Comparison of ENCODE assay signal across 1 cellular context in the genomic region with DNA sequence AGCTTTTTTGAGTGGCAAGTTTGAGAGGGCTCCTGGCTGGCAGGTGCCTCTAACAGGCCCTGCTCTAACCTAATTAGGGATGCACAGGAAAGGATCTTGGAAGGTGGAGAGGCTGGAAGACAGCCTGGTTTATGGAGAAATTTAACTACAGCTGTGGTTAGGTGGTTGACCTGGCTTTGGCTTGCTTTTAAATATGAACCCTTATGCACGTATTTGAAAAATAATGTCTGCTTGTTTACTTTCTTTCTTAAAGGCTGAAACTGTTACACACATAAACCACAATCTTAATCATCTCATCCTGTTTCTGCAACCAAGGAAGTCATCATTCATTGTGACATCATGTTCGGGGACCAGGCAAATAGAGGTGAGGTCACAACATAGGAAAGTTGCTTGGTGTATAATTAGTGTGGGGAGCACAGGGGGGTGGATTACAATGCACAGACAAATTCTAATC.
TF ChIP-seq lines count a peak whose summit lies in the region.

No MANE protein-coding gene starts in this region.

TF ChIP-seq in GM23338, 12 proteins besides CTCF, POLR2A, EP300 and RAD21 (continued from another document):
- TF ChIP-seq, protein P1, sequence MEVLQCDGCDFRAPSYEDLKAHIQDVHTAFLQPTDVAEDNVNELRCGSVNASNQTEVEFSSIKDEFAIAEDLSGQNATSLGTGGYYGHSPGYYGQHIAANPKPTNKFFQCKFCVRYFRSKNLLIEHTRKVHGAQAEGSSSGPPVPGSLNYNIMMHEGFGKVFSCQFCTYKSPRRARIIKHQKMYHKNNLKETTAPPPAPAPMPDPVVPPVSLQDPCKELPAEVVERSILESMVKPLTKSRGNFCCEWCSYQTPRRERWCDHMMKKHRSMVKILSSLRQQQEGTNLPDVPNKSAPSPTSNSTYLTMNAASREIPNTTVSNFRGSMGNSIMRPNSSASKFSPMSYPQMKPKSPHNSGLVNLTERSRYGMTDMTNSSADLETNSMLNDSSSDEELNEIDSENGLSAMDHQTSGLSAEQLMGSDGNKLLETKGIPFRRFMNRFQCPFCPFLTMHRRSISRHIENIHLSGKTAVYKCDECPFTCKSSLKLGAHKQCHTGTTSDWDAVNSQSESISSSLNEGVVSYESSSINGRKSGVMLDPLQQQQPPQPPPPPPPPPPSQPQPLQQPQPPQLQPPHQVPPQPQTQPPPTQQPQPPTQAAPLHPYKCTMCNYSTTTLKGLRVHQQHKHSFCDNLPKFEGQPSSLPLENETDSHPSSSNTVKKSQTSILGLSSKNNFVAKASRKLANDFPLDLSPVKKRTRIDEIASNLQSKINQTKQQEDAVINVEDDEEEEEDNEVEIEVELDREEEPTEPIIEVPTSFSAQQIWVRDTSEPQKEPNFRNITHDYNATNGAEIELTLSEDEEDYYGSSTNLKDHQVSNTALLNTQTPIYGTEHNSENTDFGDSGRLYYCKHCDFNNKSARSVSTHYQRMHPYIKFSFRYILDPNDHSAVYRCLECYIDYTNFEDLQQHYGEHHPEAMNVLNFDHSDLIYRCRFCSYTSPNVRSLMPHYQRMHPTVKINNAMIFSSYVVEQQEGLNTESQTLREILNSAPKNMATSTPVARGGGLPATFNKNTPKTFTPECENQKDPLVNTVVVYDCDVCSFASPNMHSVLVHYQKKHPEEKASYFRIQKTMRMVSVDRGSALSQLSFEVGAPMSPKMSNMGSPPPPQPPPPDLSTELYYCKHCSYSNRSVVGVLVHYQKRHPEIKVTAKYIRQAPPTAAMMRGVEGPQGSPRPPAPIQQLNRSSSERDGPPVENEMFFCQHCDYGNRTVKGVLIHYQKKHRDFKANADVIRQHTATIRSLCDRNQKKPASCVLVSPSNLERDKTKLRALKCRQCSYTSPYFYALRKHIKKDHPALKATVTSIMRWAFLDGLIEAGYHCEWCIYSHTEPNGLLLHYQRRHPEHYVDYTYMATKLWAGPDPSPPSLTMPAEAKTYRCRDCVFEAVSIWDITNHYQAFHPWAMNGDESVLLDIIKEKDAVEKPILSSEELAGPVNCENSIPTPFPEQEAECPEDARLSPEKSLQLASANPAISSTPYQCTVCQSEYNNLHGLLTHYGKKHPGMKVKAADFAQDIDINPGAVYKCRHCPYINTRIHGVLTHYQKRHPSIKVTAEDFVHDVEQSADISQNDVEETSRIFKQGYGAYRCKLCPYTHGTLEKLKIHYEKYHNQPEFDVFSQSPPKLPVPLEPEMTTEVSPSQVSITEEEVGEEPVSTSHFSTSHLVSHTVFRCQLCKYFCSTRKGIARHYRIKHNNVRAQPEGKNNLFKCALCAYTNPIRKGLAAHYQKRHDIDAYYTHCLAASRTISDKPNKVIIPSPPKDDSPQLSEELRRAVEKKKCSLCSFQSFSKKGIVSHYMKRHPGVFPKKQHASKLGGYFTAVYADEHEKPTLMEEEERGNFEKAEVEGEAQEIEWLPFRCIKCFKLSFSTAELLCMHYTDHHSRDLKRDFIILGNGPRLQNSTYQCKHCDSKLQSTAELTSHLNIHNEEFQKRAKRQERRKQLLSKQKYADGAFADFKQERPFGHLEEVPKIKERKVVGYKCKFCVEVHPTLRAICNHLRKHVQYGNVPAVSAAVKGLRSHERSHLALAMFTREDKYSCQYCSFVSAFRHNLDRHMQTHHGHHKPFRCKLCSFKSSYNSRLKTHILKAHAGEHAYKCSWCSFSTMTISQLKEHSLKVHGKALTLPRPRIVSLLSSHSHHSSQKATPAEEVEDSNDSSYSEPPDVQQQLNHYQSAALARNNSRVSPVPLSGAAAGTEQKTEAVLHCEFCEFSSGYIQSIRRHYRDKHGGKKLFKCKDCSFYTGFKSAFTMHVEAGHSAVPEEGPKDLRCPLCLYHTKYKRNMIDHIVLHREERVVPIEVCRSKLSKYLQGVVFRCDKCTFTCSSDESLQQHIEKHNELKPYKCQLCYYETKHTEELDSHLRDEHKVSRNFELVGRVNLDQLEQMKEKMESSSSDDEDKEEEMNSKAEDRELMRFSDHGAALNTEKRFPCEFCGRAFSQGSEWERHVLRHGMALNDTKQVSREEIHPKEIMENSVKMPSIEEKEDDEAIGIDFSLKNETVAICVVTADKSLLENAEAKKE (CRISPR knock-in tag; IDR thresholded peaks at IDR 0.05), result no peak
- TF ChIP-seq STAT1 (IDR thresholded peaks at IDR 0.05; ENCODE audit: unreplicated experiment) (no peak), POLR2AphosphoS5 (IDR thresholded peaks at IDR 0.05; ENCODE audit: low read depth) (no peak), EZH2 (IDR thresholded peaks at IDR 0.05; ENCODE audit: low read depth, unreplicated experiment) (no peak), ZNF114 (CRISPR knock-in tag; IDR thresholded peaks at IDR 0.05) (no peak), NANOG (IDR thresholded peaks at IDR 0.05; ENCODE audit: borderline replicate concordance) (no peak), EZH2phosphoT487 (IDR thresholded peaks at IDR 0.05; ENCODE audit: unreplicated experiment) (no peak), REST (IDR thresholded peaks at IDR 0.05; ENCODE audit: unreplicated experiment) (no peak), ZNF331 (CRISPR knock-in tag; IDR thresholded peaks at IDR 0.05; ENCODE audit: low read depth) (no peak)
- TF ChIP-seq, protein P2, sequence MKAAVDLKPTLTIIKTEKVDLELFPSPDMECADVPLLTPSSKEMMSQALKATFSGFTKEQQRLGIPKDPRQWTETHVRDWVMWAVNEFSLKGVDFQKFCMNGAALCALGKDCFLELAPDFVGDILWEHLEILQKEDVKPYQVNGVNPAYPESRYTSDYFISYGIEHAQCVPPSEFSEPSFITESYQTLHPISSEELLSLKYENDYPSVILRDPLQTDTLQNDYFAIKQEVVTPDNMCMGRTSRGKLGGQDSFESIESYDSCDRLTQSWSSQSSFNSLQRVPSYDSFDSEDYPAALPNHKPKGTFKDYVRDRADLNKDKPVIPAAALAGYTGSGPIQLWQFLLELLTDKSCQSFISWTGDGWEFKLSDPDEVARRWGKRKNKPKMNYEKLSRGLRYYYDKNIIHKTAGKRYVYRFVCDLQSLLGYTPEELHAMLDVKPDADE (IDR thresholded peaks at IDR 0.05), result no peak
TF ChIP-seq in GM23338: peak in this region for 0.
